ENCODE assay signal across 2 cellular contexts in genomic region chr1:87763498-87763897, GRCh38.
TF ChIP-seq lines count a peak whose summit lies in the region.

No MANE protein-coding gene starts in this region.

TF ChIP-seq in IMR-90, 13 proteins besides CTCF, POLR2A, EP300 and RAD21:
- TF ChIP-seq SMC3 (IDR thresholded peaks at IDR 0.05; ENCODE audit: low read depth, low read length) (no peak), CEBPB (IDR thresholded peaks at IDR 0.05; ENCODE audit: low read depth, low read length) (no peak), ELK1 (IDR thresholded peaks at IDR 0.05; ENCODE audit: borderline replicate concordance, low read depth, low read length) (no peak), BHLHE40 (IDR thresholded peaks at IDR 0.05; ENCODE audit: low read depth, low read length) (no peak), CHD1 (IDR thresholded peaks at IDR 0.05; ENCODE audit: low read depth, low read length) (no peak), USF2 (IDR thresholded peaks at IDR 0.05; ENCODE audit: low read depth, low read length) (no peak), RFX5 (IDR thresholded peaks at IDR 0.05; ENCODE audit: low read depth, low read length) (no peak), MAFK (IDR thresholded peaks at IDR 0.05; ENCODE audit: low read depth, low read length) (no peak), MXI1 (IDR thresholded peaks at IDR 0.05; ENCODE audit: borderline replicate concordance, low read depth, low read length) (no peak), NFE2L2 (IDR thresholded peaks at IDR 0.05; ENCODE audit: low read depth, low read length) (no peak), RCOR1 (IDR thresholded peaks at IDR 0.05; ENCODE audit: insufficient replicate concordance, low read length) (no peak), MAZ (IDR thresholded peaks at IDR 0.05; ENCODE audit: borderline replicate concordance, low read depth, low read length) (no peak), FOS (IDR thresholded peaks at IDR 0.05; ENCODE audit: low read depth, low read length) (no peak)
TF ChIP-seq in IMR-90: peak in this region for 0.

TF ChIP-seq in GM12878, 131 proteins besides CTCF, POLR2A, EP300 and RAD21:
- TF ChIP-seq ATF3 (IDR thresholded peaks at IDR 0.05; ENCODE audit: borderline replicate concordance, extremely low read depth, low read depth, low read length), result no peak
- TF ChIP-seq CBX5 (IDR thresholded peaks at IDR 0.05; ENCODE audit: low read depth), result no peak
- TF ChIP-seq BRCA1 (IDR thresholded peaks at IDR 0.05; ENCODE audit: low read depth, low read length), result no peak
- TF ChIP-seq RCOR1 (conservative IDR thresholded peaks at IDR 0.05; ENCODE audit: low read depth, low read length), result no peak
- TF ChIP-seq PAX5 (IDR thresholded peaks at IDR 0.05; ENCODE audit: borderline replicate concordance, low read depth, low read length), result no peak
- TF ChIP-seq BCL3 (IDR thresholded peaks at IDR 0.05; ENCODE audit: borderline replicate concordance, insufficient read depth, low read depth, low read length, poor library complexity, severe bottlenecking), result no peak
- TF ChIP-seq SIN3A (IDR thresholded peaks at IDR 0.05; ENCODE audit: low read depth, low read length), result no peak
- TF ChIP-seq ESRRA (IDR thresholded peaks at IDR 0.05; ENCODE audit: low read length), result no peak
- no peak for TF ChIP-seq EZH2 (IDR thresholded peaks at IDR 0.05; ENCODE audit: borderline replicate concordance, control insufficient read depth, low read depth, low read length)
- TF ChIP-seq IKZF2 (IDR thresholded peaks at IDR 0.05), result no peak
- no peak for TF ChIP-seq RELA (IDR thresholded peaks at IDR 0.05; ENCODE audit: borderline replicate concordance, partially characterized antibody)
- TF ChIP-seq CBFB (IDR thresholded peaks at IDR 0.05; ENCODE audit: low read depth), result no peak
- TF ChIP-seq SP1 (IDR thresholded peaks at IDR 0.05; ENCODE audit: low read depth, low read length), result no peak
- TF ChIP-seq NRF1 (conservative IDR thresholded peaks at IDR 0.05; ENCODE audit: low read depth, low read length), result no peak
- TF ChIP-seq BACH1 (IDR thresholded peaks at IDR 0.05; ENCODE audit: borderline replicate concordance), result no peak
- TF ChIP-seq POU2F2 (IDR thresholded peaks at IDR 0.05; ENCODE audit: borderline replicate concordance, low read depth, low read length), result no peak
- no peak for TF ChIP-seq IRF5 (IDR thresholded peaks at IDR 0.05; ENCODE audit: borderline replicate concordance)
- TF ChIP-seq MYC (IDR thresholded peaks at IDR 0.05; ENCODE audit: insufficient read depth, insufficient read length, insufficient replicate concordance, low read length, severe bottlenecking), result no peak
